Comparison of ENCODE assay signal across 11 cellular contexts in the genomic region with DNA sequence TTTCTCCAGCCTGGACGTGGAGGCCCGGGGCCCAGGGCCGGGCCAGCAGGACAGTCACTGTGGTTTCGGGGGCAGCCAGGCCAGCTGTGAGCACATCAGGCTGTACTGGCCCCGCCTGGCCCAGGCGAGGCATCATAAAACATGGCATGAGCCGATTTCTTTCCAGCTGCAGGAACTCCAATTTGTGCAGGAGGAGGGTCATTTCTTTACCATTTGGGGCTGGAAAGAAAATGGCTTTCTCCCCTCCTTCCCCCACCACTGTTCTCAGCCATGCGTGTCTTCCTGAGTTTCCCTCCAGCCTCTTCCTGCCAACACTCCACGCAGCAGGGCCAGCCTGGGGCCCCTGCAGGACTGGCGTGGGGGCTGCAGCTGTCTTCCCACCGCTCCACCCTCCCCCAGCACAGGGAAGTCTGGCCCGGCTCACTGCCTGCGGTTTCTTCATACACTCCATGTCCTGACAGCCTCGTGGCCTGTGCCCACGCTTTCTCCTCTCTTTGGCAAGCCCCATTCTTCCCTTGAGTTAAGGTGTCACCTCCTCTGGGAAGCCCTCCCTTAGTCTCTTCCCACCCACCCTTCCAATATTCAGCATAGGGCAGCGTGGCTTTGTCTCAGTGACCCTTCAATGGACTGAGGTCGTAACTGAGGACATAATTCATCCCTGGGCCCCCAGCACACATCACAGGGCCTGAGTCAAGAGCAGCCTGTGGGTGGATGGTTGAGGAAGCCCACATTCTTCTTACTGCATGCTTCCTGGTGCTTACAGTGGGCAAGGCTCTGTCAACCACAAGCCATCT.
DNase-seq lines count a peak whose midpoint lies in the region; ATAC-seq, FAIRE-seq and TF ChIP-seq lines count a peak whose summit lies in the region.
"Had no signal": no experiment of that assay in that cellular context is flagged by ENCODE, and none has a peak within 500 bp of the region (broad histone marks: within the 10 kb centered on the region; RNA-seq: fewer than 3 reads in every experiment).

No MANE protein-coding gene starts in this region.

- peak; percentile 9 for FAIRE-seq in urothelium cell line (lab: Jason Lieb, UNC)
- FAIRE-seq: bronchial epithelial cell had no signal

- TF ChIP-seq CTCF in mesothelial cell of epicardium (IDR thresholded peaks at IDR 0.05; ENCODE audit: unreplicated experiment), result no peak

- no peak for ATAC-seq in activated CD8-positive, alpha-beta memory T cell treated with anti-CD3 and anti-CD28 coated beads, Interleukin-2, amount 10 ng/mL, durations not matched to agents 7 days and 5 days

- no peaks in the 10 kb centered on the region for H3K9me3 Mint-ChIP-seq in activated CD8-positive, alpha-beta memory T cell treated with anti-CD3 and anti-CD28 coated beads, Interleukin-2, amount 10 ng/mL, durations not matched to agents 7 days and 5 days (ENCODE audit: low read depth)
- no peaks in the 10 kb centered on the region for H3K9me3 Mint-ChIP-seq in mesothelial cell of epicardium

- H3K4me3 Mint-ChIP-seq in activated CD8-positive, alpha-beta memory T cell treated with anti-CD3 and anti-CD28 coated beads, Interleukin-2, amount 10 ng/mL, durations not matched to agents 7 days and 5 days, result no peak overlapping the region
- H3K4me3 Mint-ChIP-seq in mesothelial cell of epicardium, result no peak overlapping the region

- peaks cover 10% of the 10 kb centered on the region for H3K4me1 Mint-ChIP-seq in activated CD8-positive, alpha-beta memory T cell treated with anti-CD3 and anti-CD28 coated beads, Interleukin-2, amount 10 ng/mL, durations not matched to agents 7 days and 5 days
- peaks cover 23% of the 10 kb centered on the region for H3K4me1 Mint-ChIP-seq in mesothelial cell of epicardium

- H3K27ac Mint-ChIP-seq in activated CD8-positive, alpha-beta memory T cell treated with anti-CD3 and anti-CD28 coated beads, Interleukin-2, amount 10 ng/mL, durations not matched to agents 7 days and 5 days, result peak overlapping the region; percentile 24
- peak overlapping the region; percentile 78 for H3K27ac Mint-ChIP-seq in mesothelial cell of epicardium

- H3K36me3 Mint-ChIP-seq in activated CD8-positive, alpha-beta memory T cell treated with anti-CD3 and anti-CD28 coated beads, Interleukin-2, amount 10 ng/mL, durations not matched to agents 7 days and 5 days, result no peaks in the 10 kb centered on the region
- H3K36me3 Mint-ChIP-seq in mesothelial cell of epicardium, result no peaks in the 10 kb centered on the region

- no peaks in the 10 kb centered on the region for H3K27me3 Mint-ChIP-seq in activated CD8-positive, alpha-beta memory T cell treated with anti-CD3 and anti-CD28 coated beads, Interleukin-2, amount 10 ng/mL, durations not matched to agents 7 days and 5 days
- no peaks in the 10 kb centered on the region for H3K27me3 Mint-ChIP-seq in mesothelial cell of epicardium (ENCODE audit: low read depth)

- CTCF ChIA-PET in activated CD8-positive, alpha-beta memory T cell treated with anti-CD3 and anti-CD28 coated beads, Interleukin-2, amount 10 ng/mL, durations not matched to agents 7 days and 5 days (lab: Charles Lee), result interaction anchor here (1.5 kb wide), 1 partner anchor 8 kb away, joined by 3 read pairs; no protein-coding TSS in a partner anchor

- DNase-seq in activated CD8-positive, alpha-beta memory T cell treated with anti-CD3 and anti-CD28 coated beads, Interleukin-2, amount 10 ng/mL, durations not matched to agents 7 days and 5 days, result no peak
- DNase-seq in activated CD8-positive, alpha-beta memory T cell treated with anti-CD3 and anti-CD28 coated beads, Interleukin-2, amount 50 U/mL, for 4 hours, result no peak
- DNase-seq in brain pericyte (ENCODE audit: low read depth, low spot score) (peak; percentile 71), mesothelial cell of epicardium (ENCODE audit: low spot score in 2 of 2, unreplicated experiment in 2 of 2) (no peak), urothelium cell line (ENCODE audit: low spot score) (peak; percentile 44), NCI-H2171 (lab: John Stamatoyannopoulos, UW) (no peak), HUDEP-2 (lab: John Stamatoyannopoulos, UW; ENCODE audit: unreplicated experiment in 76 of 76) (no peak), D341Med (ENCODE audit: low spot score) (no peak)
- DNase-seq: NCI-H1930, WERI-Rb-1 had no signal

Comparison
In these comparisons a context has a peak if more than half of its experiments do, and no peak if none do; other contexts are left out.
1. DNase-seq: peak in brain pericyte (single experiment) and urothelium cell line (single experiment); none in activated CD8-positive, alpha-beta memory T cell treated with anti-CD3 and anti-CD28 coated beads, Interleukin-2, amount 10 ng/mL, durations not matched to agents 7 days and 5 days (single experiment), activated CD8-positive, alpha-beta memory T cell treated with anti-CD3 and anti-CD28 coated beads, Interleukin-2, amount 50 U/mL, for 4 hours (single experiment), mesothelial cell of epicardium (0 of 2), NCI-H2171 (single experiment), HUDEP-2 (0 of 76) and D341Med (single experiment).